In the genomic region with DNA sequence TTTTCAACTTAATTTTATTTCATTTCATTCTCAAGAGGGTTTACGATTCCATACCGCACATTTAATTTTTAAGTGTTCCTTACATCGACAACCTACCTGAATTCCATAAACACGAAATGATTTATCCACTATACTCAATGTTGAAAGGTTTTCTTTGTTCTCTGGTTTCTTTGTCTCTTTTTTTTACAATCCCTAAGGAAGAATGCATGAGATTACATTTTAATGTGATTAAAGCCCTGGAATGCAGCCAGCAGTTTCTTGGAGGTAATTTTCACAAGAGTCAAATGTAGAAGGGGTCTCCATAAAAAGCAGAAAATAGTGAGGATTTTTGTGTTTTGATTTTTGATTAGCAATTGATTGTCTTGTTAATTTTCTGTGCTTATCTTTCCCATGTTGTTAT, we compare ENCODE assay signal across 1 cellular context.
TF ChIP-seq lines count a peak whose summit lies in the region.

No MANE protein-coding gene starts in this region.

TF ChIP-seq in SK-N-SH, 30 proteins besides CTCF, POLR2A, EP300 and RAD21 (continued from another document):
- TF ChIP-seq, protein P1, sequence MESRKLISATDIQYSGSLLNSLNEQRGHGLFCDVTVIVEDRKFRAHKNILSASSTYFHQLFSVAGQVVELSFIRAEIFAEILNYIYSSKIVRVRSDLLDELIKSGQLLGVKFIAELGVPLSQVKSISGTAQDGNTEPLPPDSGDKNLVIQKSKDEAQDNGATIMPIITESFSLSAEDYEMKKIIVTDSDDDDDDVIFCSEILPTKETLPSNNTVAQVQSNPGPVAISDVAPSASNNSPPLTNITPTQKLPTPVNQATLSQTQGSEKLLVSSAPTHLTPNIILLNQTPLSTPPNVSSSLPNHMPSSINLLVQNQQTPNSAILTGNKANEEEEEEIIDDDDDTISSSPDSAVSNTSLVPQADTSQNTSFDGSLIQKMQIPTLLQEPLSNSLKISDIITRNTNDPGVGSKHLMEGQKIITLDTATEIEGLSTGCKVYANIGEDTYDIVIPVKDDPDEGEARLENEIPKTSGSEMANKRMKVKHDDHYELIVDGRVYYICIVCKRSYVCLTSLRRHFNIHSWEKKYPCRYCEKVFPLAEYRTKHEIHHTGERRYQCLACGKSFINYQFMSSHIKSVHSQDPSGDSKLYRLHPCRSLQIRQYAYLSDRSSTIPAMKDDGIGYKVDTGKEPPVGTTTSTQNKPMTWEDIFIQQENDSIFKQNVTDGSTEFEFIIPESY (IDR thresholded peaks at IDR 0.05; ENCODE audit: borderline replicate concordance, low read depth): no peak
- TF ChIP-seq RCOR1 (IDR thresholded peaks at IDR 0.05; ENCODE audit: low read length) (no peak), NRF1 (IDR thresholded peaks at IDR 0.05; ENCODE audit: low read depth, low read length) (no peak), FOSL2 (IDR thresholded peaks at IDR 0.05; ENCODE audit: borderline replicate concordance, low read depth) (no peak), GATA2 (CRISPR knock-in tag; IDR thresholded peaks at IDR 0.05) (no peak), EZH2phosphoT487 (IDR thresholded peaks at IDR 0.05; ENCODE audit: borderline replicate concordance, low read depth) (no peak), GABPA (IDR thresholded peaks at IDR 0.05; ENCODE audit: low read depth) (no peak), SMC3 (IDR thresholded peaks at IDR 0.05; ENCODE audit: low read depth, low read length) (no peak), SIN3A (IDR thresholded peaks at IDR 0.05; ENCODE audit: borderline replicate concordance, low read depth, low read length) (no peak), POLR2AphosphoS5 (IDR thresholded peaks at IDR 0.05; ENCODE audit: low read depth, low read length) (no peak)
- TF ChIP-seq, protein P2, sequence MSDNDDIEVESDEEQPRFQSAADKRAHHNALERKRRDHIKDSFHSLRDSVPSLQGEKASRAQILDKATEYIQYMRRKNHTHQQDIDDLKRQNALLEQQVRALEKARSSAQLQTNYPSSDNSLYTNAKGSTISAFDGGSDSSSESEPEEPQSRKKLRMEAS (IDR thresholded peaks at IDR 0.05; ENCODE audit: low read depth): no peak
- TF ChIP-seq, protein P3, sequence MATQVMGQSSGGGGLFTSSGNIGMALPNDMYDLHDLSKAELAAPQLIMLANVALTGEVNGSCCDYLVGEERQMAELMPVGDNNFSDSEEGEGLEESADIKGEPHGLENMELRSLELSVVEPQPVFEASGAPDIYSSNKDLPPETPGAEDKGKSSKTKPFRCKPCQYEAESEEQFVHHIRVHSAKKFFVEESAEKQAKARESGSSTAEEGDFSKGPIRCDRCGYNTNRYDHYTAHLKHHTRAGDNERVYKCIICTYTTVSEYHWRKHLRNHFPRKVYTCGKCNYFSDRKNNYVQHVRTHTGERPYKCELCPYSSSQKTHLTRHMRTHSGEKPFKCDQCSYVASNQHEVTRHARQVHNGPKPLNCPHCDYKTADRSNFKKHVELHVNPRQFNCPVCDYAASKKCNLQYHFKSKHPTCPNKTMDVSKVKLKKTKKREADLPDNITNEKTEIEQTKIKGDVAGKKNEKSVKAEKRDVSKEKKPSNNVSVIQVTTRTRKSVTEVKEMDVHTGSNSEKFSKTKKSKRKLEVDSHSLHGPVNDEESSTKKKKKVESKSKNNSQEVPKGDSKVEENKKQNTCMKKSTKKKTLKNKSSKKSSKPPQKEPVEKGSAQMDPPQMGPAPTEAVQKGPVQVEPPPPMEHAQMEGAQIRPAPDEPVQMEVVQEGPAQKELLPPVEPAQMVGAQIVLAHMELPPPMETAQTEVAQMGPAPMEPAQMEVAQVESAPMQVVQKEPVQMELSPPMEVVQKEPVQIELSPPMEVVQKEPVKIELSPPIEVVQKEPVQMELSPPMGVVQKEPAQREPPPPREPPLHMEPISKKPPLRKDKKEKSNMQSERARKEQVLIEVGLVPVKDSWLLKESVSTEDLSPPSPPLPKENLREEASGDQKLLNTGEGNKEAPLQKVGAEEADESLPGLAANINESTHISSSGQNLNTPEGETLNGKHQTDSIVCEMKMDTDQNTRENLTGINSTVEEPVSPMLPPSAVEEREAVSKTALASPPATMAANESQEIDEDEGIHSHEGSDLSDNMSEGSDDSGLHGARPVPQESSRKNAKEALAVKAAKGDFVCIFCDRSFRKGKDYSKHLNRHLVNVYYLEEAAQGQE (IDR thresholded peaks at IDR 0.05; ENCODE audit: low read depth, low read length): no peak
